15 cellular contexts compared by ENCODE assay signal in the genomic region with DNA sequence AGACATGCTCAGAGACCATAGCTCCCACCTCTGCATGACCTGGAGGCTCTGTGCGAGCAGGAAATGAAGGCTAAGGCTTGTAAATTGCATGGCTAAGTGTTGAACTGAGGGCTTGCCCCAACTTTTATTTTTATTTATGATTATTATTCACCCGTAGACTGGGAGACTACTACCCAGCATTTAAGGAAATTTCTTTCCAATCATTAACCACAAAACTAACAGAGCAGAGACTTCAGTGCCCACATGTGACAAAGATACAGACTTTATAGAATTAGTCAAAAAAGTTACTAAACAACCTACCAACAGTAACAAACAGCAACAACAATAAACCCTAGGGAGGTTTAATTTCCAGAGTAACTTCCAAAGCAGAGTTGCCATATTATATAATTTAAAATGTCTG.
"Had no signal": no experiment of that assay in that cellular context is flagged by ENCODE, and none has a peak within 500 bp of the region (broad histone marks: within the 10 kb centered on the region; RNA-seq: fewer than 3 reads in every experiment).

No MANE protein-coding gene starts in this region.

- H3K27ac ChIP-seq: esophagus muscularis mucosa, sigmoid colon, stomach, thoracic aorta had no signal

- H3K27me3 ChIP-seq: esophagus muscularis mucosa, sigmoid colon, stomach had no signal

- H3K4me3 Mint-ChIP-seq: activated naive CD4-positive, alpha-beta T cell treated with anti-CD3 and anti-CD28 coated beads for 36 hours; activated T-helper 1 cell treated with anti-CD3 and anti-CD28 coated beads, Interleukin-12 subunit alpha, Interleukin-12 subunit beta, Interleukin-2, Interleukin-4 antibody, amounts not matched to agents 30 ng/mL and 10 ng/mL and 1 ng/mL, durations not matched to agents 14 hours and 24 hours and 36 hours had no signal

- H3K4me3 ChIP-seq: esophagus muscularis mucosa, mucosa of descending colon, sigmoid colon, stomach, thoracic aorta had no signal

- H3K27ac Mint-ChIP-seq: activated T-helper 1 cell treated with anti-CD3 and anti-CD28 coated beads, Interleukin-12 subunit alpha, Interleukin-12 subunit beta, Interleukin-2, Interleukin-4 antibody, amounts not matched to agents 30 ng/mL and 10 ng/mL and 1 ng/mL, durations not matched to agents 14 hours and 24 hours and 36 hours had no signal

- DNase-seq: activated CD4-positive, CD25-positive, alpha-beta regulatory T cell; activated naive CD4-positive, alpha-beta T cell treated with anti-CD3 and anti-CD28 coated beads for 36 hours; central memory CD4-positive, alpha-beta T cell; dermis blood vessel endothelial cell; foreskin fibroblast; glutamatergic neuron; mucosa of descending colon; sigmoid colon; stimulated activated CD4-positive, alpha-beta T cell treated with anti-CD3 and anti-CD28 coated beads, Interleukin-2, amount 100 ng/mL, for 48 hours; stimulated activated CD8-positive, alpha-beta memory T cell treated with anti-CD3 and anti-CD28 coated beads, Interleukin-4, amount 100 ng/mL, for 48 hours; stomach; T-helper 2 cell had no signal

- ATAC-seq: mucosa of descending colon had no signal

- H3K9me3 ChIP-seq: esophagus muscularis mucosa, mucosa of descending colon, sigmoid colon, stomach, thoracic aorta had no signal
